1 cellular context compared by ENCODE assay signal in genomic region chr5:142484821-142485387, GRCh38.
TF ChIP-seq lines count a peak whose summit lies in the region.

No MANE protein-coding gene starts in this region.

TF ChIP-seq in HepG2, 621 proteins besides CTCF, POLR2A, EP300 and RAD21 (continued from another document):
- TF ChIP-seq ZBTB2 (CRISPR knock-in tag; IDR thresholded peaks at IDR 0.05; ENCODE audit: low read depth) (no peak), NFKB2 (CRISPR knock-in tag; IDR thresholded peaks at IDR 0.05; ENCODE audit: borderline replicate concordance) (no peak), RORA (CRISPR knock-in tag; IDR thresholded peaks at IDR 0.05) (no peak), E2F5 (CRISPR knock-in tag; conservative IDR thresholded peaks at IDR 0.05) (no peak), ZNF460 (CRISPR knock-in tag; IDR thresholded peaks at IDR 0.05; ENCODE audit: borderline replicate concordance) (no peak), ZBTB21 (CRISPR knock-in tag; IDR thresholded peaks at IDR 0.05) (no peak), ZNF34 (CRISPR knock-in tag; IDR thresholded peaks at IDR 0.05; ENCODE audit: borderline replicate concordance) (no peak)
